ENCODE assay signal across 10 cellular contexts in genomic region chr5:170631471-170632195, GRCh38.
DNase-seq lines count a peak whose midpoint lies in the region; ATAC-seq, FAIRE-seq and TF ChIP-seq lines count a peak whose summit lies in the region.
"Had no signal": no experiment of that assay in that cellular context is flagged by ENCODE, and none has a peak within 500 bp of the region (broad histone marks: within the 10 kb centered on the region; RNA-seq: fewer than 3 reads in every experiment).

No MANE protein-coding gene starts in this region.

- DNase-seq in D721Med (ENCODE audit: insufficient read length, low spot score) (no peak), SK-MEL-5 (ENCODE audit: low read depth, low spot score) (peak; percentile 59), cardiac muscle cell (ENCODE audit: low read depth in 1 of 2, low spot score in 1 of 2) (peak; percentile 21 to 65), progenitor cell of endocrine pancreas (ENCODE audit: low spot score, unreplicated experiment) (peak; percentile 21)
- DNase-seq in activated naive CD8-positive, alpha-beta T cell treated with anti-CD3 and anti-CD28 coated beads, Interleukin-2, amount 50 U/mL, for 24 hours: no peak
- DNase-seq: activated naive CD4-positive, alpha-beta T cell treated with anti-CD3 and anti-CD28 coated beads for 36 hours; KG1 had no signal

- H3K4me3 Mint-ChIP-seq in progenitor cell of endocrine pancreas (ENCODE audit: low read depth): no peak overlapping the region
- H3K4me3 Mint-ChIP-seq in activated naive CD8-positive, alpha-beta T cell treated with anti-CD3 and anti-CD28 coated beads, Interleukin-2, amount 50 U/mL, for 24 hours: no peak overlapping the region
- H3K4me3 Mint-ChIP-seq: activated naive CD4-positive, alpha-beta T cell treated with anti-CD3 and anti-CD28 coated beads for 36 hours had no signal

- no peaks in the 10 kb centered on the region for H3K27me3 ChIP-seq in cardiac muscle cell

- H3K27ac ChIP-seq in cardiac muscle cell: no peak overlapping the region

- H3K9me3 Mint-ChIP-seq in progenitor cell of endocrine pancreas (ENCODE audit: low read depth): no peaks in the 10 kb centered on the region
- H3K9me3 Mint-ChIP-seq in activated naive CD8-positive, alpha-beta T cell treated with anti-CD3 and anti-CD28 coated beads, Interleukin-2, amount 50 U/mL, for 24 hours: no peaks in the 10 kb centered on the region
- H3K9me3 Mint-ChIP-seq: activated naive CD4-positive, alpha-beta T cell treated with anti-CD3 and anti-CD28 coated beads for 36 hours had no signal

- in situ Hi-C loops in SK-MEL-5 (cut with HindIII; ENCODE audit: low pct_unique_long_range_greater_than_20kb, low sequenced_read_pairs): no loop called here

- H3K9me3 ChIP-seq in cardiac muscle cell (ENCODE audit: low read depth): no peaks in the 10 kb centered on the region

- peaks cover 16% of the 10 kb centered on the region for H3K4me1 Mint-ChIP-seq in progenitor cell of endocrine pancreas (ENCODE audit: low read depth)
- H3K4me1 Mint-ChIP-seq in activated naive CD8-positive, alpha-beta T cell treated with anti-CD3 and anti-CD28 coated beads, Interleukin-2, amount 50 U/mL, for 24 hours: peaks cover 13% of the 10 kb centered on the region

- H3K4me3 ChIP-seq in cardiac muscle cell: no peak overlapping the region

- H3K27me3 Mint-ChIP-seq in progenitor cell of endocrine pancreas: peaks cover 15% of the 10 kb centered on the region
- peaks cover 9% of the 10 kb centered on the region for H3K27me3 Mint-ChIP-seq in activated naive CD8-positive, alpha-beta T cell treated with anti-CD3 and anti-CD28 coated beads, Interleukin-2, amount 50 U/mL, for 24 hours

- peaks cover 7% of the 10 kb centered on the region for H3K4me1 ChIP-seq in cardiac muscle cell (ENCODE audit: low read depth)

- no peaks in the 10 kb centered on the region for H3K36me3 Mint-ChIP-seq in progenitor cell of endocrine pancreas (ENCODE audit: insufficient read depth)
- no peaks in the 10 kb centered on the region for H3K36me3 Mint-ChIP-seq in activated naive CD8-positive, alpha-beta T cell treated with anti-CD3 and anti-CD28 coated beads, Interleukin-2, amount 50 U/mL, for 24 hours (ENCODE audit: low read depth)

- no peak for FAIRE-seq in D721Med (lab: Jason Lieb, UNC)

- no peak for ATAC-seq in HG03280 (IDR thresholded peaks at IDR 0.05; ENCODE audit: unreplicated experiment)
- ATAC-seq in activated naive CD8-positive, alpha-beta T cell treated with anti-CD3 and anti-CD28 coated beads, Interleukin-2, amount 50 U/mL, for 24 hours: no peak
- ATAC-seq in GM19452 (IDR thresholded peaks at IDR 0.05; ENCODE audit: unreplicated experiment): no peak
- ATAC-seq in HG03457 (IDR thresholded peaks at IDR 0.05; ENCODE audit: unreplicated experiment): no peak

- no peak overlapping the region for H3K27ac Mint-ChIP-seq in progenitor cell of endocrine pancreas
- H3K27ac Mint-ChIP-seq in activated naive CD8-positive, alpha-beta T cell treated with anti-CD3 and anti-CD28 coated beads, Interleukin-2, amount 50 U/mL, for 24 hours: no peak overlapping the region
- H3K27ac Mint-ChIP-seq: activated naive CD4-positive, alpha-beta T cell treated with anti-CD3 and anti-CD28 coated beads for 36 hours had no signal

- no peaks in the 10 kb centered on the region for H3K36me3 ChIP-seq in cardiac muscle cell

- peak; percentile 15 for TF ChIP-seq CTCF in D721Med (IDR thresholded peaks at IDR 0.05; ENCODE audit: insufficient read depth, missing control alignments)
- peak; percentile 30 for TF ChIP-seq CTCF in cardiac muscle cell (IDR thresholded peaks at IDR 0.05; ENCODE audit: low read depth, low read length)
- TF ChIP-seq CTCF in progenitor cell of endocrine pancreas (IDR thresholded peaks at IDR 0.05; ENCODE audit: unreplicated experiment): peak; percentile 53

Comparison
In these comparisons a context has a peak if more than half of its experiments do, and no peak if none do; other contexts are left out.
1. DNase-seq: peak in SK-MEL-5 (single experiment), cardiac muscle cell (2 of 2) and progenitor cell of endocrine pancreas (single experiment); none in D721Med (single experiment) and activated naive CD8-positive, alpha-beta T cell treated with anti-CD3 and anti-CD28 coated beads, Interleukin-2, amount 50 U/mL, for 24 hours (single experiment).
2. Peak in every context shown above with its lines, with median percentiles within 50 percentile points of each other: CTCF ChIP-seq.